Comparison of ENCODE assay signal across 9 cellular contexts in genomic region chr9:129626944-129627297, GRCh38. TPM values are rescaled to one million over a fixed set of nuclear protein-coding genes. Genes with fewer than 3 reads are reported as not detected.
DNase-seq lines count a peak whose midpoint lies in the region; ATAC-seq, FAIRE-seq and TF ChIP-seq lines count a peak whose summit lies in the region.
"Had no signal": no experiment of that assay in that cellular context is flagged by ENCODE, and none has a peak within 500 bp of the region (broad histone marks: within the 10 kb centered on the region; RNA-seq: fewer than 3 reads in every experiment).

No MANE protein-coding gene starts in this region.

- FAIRE-seq in GM12878 (lab: Jason Lieb, UNC), result peak; percentile 49
- FAIRE-seq: islet of Langerhans had no signal

- intact Hi-C loops in GM12878 (cut with micrococcal nuclease; ENCODE audit: unreplicated experiment) (no loop called here), tibial artery (cut with DNase I; ENCODE audit: low total_unique reads) (no loop called here)

- SMC1A ChIA-PET in GM12878 (lab: Charles Lee; ENCODE audit: uncharacterized antibody, unreplicated experiment), result interaction anchor here (1.4 to 6.8 kb wide), 4 partner anchors 168 to 486 kb away, joined by 3 to 83 read pairs (median 7); partner anchors contain the start of gene IER5L

- peak overlapping the region; percentile 93 for H3K4me3 ChIP-seq in GM12878
- peak overlapping the region; percentile 72 to 79 for H3K4me3 ChIP-seq in tibial artery

- in situ Hi-C loops in GM12878 (cut with MboI), result no loop called here

- no peak for TF ChIP-seq EP300 in GM12878 (IDR thresholded peaks at IDR 0.05; ENCODE audit: borderline replicate concordance in 1 of 2, control insufficient read depth in 1 of 2, low read depth in 2 of 2, low read length in 2 of 2)

- CTCF ChIA-PET in GM12878 (lab: Yijun Ruan, JAX), result interaction anchor here (0.6 to 5.2 kb wide), 8 partner anchors 9 to 496 kb away, joined by 3 to 94 read pairs (median 10); no protein-coding TSS in a partner anchor

- no peak for TF ChIP-seq POLR2A in GM12878 (IDR thresholded peaks at IDR 0.05; ENCODE audit: low read depth, low read length)

- H3K4me1 ChIP-seq in GM12878 (ENCODE audit: control insufficient read depth, insufficient read depth, low read length) (peaks cover 18% of the 10 kb centered on the region), tibial artery (peaks cover 0 to 53% (median 43%) of the 10 kb centered on the region in 4 donors)

- peaks cover 0 to 3% of the 10 kb centered on the region in 2 experiments; a peak in 3 of 4 replicates for H3K36me3 ChIP-seq in GM12878 (ENCODE audit: control insufficient read depth in 2 of 2, insufficient read depth in 2 of 2, low read length in 1 of 2)
- H3K36me3 ChIP-seq in tibial artery, result no peaks in the 10 kb centered on the region

- H3K79me2 ChIP-seq in GM12878 (ENCODE audit: control insufficient read depth, insufficient read depth, low read length), result peaks cover 55% of the 10 kb centered on the region

- H3K27ac ChIP-seq in GM12878 (ENCODE audit: control insufficient read depth, insufficient read depth) (peak overlapping the region; percentile 90), tibial artery (peak overlapping the region; percentile 87 to 90)

- peak overlapping the region; percentile 74 for H3K4me2 ChIP-seq in GM12878 (ENCODE audit: control insufficient read depth, insufficient read depth)

- TF ChIP-seq RAD21 in GM12878 (IDR thresholded peaks at IDR 0.05; ENCODE audit: insufficient read depth, low read depth, low read length), result no peak

- H3K9me3 ChIP-seq in GM12878 (replicated peaks; ENCODE audit: control insufficient read depth, insufficient read depth, low read length), result no peaks in the 10 kb centered on the region
- no peaks in the 10 kb centered on the region for H3K9me3 ChIP-seq in tibial artery

- peak; percentile 61 for DNase-seq in SIG-M5 treated with dmso at 0.1 percent for 504 hours (lab: John Stamatoyannopoulos, UW; ENCODE audit: unreplicated experiment)
- DNase-seq in SIG-M5 (lab: John Stamatoyannopoulos, UW), result no peak
- DNase-seq in M059J (ENCODE audit: low read depth), result peak; percentile 87
- DNase-seq in GM12878 (ENCODE audit: low read depth, low spot score), result no peak
- peak; percentile 79 for DNase-seq in kidney glomerular epithelial cell (lab: John Stamatoyannopoulos, UW)
- DNase-seq in tibial artery, result no peak
- DNase-seq in foreskin melanocyte, result no peak

- peak; percentile 10 for ATAC-seq in GM12878
- ATAC-seq in GM19397 (IDR thresholded peaks at IDR 0.05; ENCODE audit: unreplicated experiment), result no peak

- 3% methylated on average over 8 of the region's 8 CpGs for WGBS in GM12878 (ENCODE audit: insufficient coverage, insufficient replicate concordance, low lambda C conversion rate, missing lambda C conversion rate)

- H2AFZ ChIP-seq in GM12878 (ENCODE audit: control insufficient read depth, low read depth, low read length), result peak overlapping the region; percentile 20

- H4K20me1 ChIP-seq in GM12878 (ENCODE audit: control insufficient read depth, insufficient read depth), result no peaks in the 10 kb centered on the region

- TF ChIP-seq CTCF in GM12878 (IDR thresholded peaks at IDR 0.05 in 2 of 3, conservative IDR thresholded peaks at IDR 0.05 in 1 of 3; ENCODE audit: control insufficient read depth in 2 of 3, extremely low read depth in 1 of 3, insufficient read depth in 1 of 3, low read depth in 3 of 3, low read length in 3 of 3), result no peak
- no peak for TF ChIP-seq CTCF in tibial artery (IDR thresholded peaks at IDR 0.05)

- POLR2A ChIA-PET in GM12878 (lab: Charles Lee), result interaction anchor here (0.6 kb wide), 1 partner anchor 484 kb away, joined by 3 read pairs; no protein-coding TSS in a partner anchor

- peak overlapping the region; percentile 95 for H3K9ac ChIP-seq in GM12878 (ENCODE audit: control insufficient read depth, insufficient read depth, low read length)

- BruUV-seq in GM12878 (replicated peaks; lab: Mats Ljungman, UMichigan), result no TSS peak

- RAD21 ChIA-PET in GM12878 (lab: Charles Lee; ENCODE audit: unreplicated experiment), result interaction anchor here (0.8 to 6.4 kb wide), 3 partner anchors 15 to 502 kb away, joined by 3 to 130 read pairs (median 3); no protein-coding TSS in a partner anchor

- H3K27me3 ChIP-seq in GM12878 (replicated peaks in 1 of 2; ENCODE audit: control insufficient read depth in 2 of 2, insufficient read depth in 2 of 2, low read length in 1 of 2) (no peaks in the 10 kb centered on the region), tibial artery (no peaks in the 10 kb centered on the region)

RNA-seq across cellular contexts. Expression of gene NTMT1, which starts 1.0 kb away (rescaled TPM):
- total RNA-seq in M059J (2014; rRNA removed; shearing (Covaris generic)), result 77.0 and 79.5 TPM in 2 replicates
- 15.1 and 18.7 TPM in 2 replicates for total RNA-seq in GM12878 (2013; cell fraction: nucleolus; rRNA removed)
- total RNA-seq in GM12878 (2014; rRNA removed), result 31.9 and 37.9 TPM in 2 replicates
- total RNA-seq in GM12878 (2014; rRNA removed; fragmentation: Illumina TruSeq; extraction: Trizol), result 25.2 and 26.3 TPM in 2 replicates
- total RNA-seq in GM12878 (2021), result 37.7 and 40.7 TPM in 2 replicates
- 10.9 TPM for polyA plus RNA-seq in GM12878 (2011; ENCODE audit: low read depth)
- polyA plus RNA-seq in GM12878 (2011; rRNA removed), result 26.9 and 47.1 TPM in 2 replicates
- polyA plus RNA-seq in GM12878 (2011; cell fraction: cytosol; rRNA removed), result 47.8 and 73.5 TPM in 2 replicates
- polyA plus RNA-seq in GM12878 (2011; cell fraction: nucleus; rRNA removed), result 28.5 and 36.6 TPM in 2 replicates
- 19.6 and 22.2 TPM in 2 replicates for polyA plus RNA-seq in GM12878 (2012)
- 19.6 and 27.7 TPM in 2 replicates for polyA plus RNA-seq in GM12878 (2014; fragmentation: Illumina TruSeq; extraction: Trizol)
- polyA plus RNA-seq in GM12878 (2014; fragmentation: Nextera tagmentation; extraction: Ambion mirVana), result 10 to 100 TPM; 12.8 to 18.3 TPM
- 47.6 and 54.2 TPM in 2 replicates for polyA plus RNA-seq in GM12878 (2014; rRNA removed)
- polyA plus RNA-seq in GM12878 (2016; fragmentation: Nextera tagmentation; extraction: Ambion mirVana), result 10 to 100 TPM; 78.3 to 85.4 TPM
- 18.3 and 34.0 TPM in 2 replicates for polyA minus RNA-seq in GM12878 (2011; rRNA and poly(A)+ RNA removed)
- polyA minus RNA-seq in GM12878 (2011; cell fraction: cytosol; rRNA and poly(A)+ RNA removed), result 11.1 and 16.9 TPM in 2 replicates
- 6.4 and 15.8 TPM in 2 replicates for polyA minus RNA-seq in GM12878 (2011; cell fraction: nucleus; rRNA and poly(A)+ RNA removed)

RNA-seq across cellular contexts. Expression of gene C9orf50, which starts 6.0 kb away (rescaled TPM):
- 0.10 TPM in 1 of 2 replicates, not detected in the other for total RNA-seq in M059J (2014; rRNA removed; shearing (Covaris generic))
- total RNA-seq in GM12878 (2013; cell fraction: nucleolus; rRNA removed), result 0.44 TPM in 1 of 2 replicates, not detected in the other
- total RNA-seq in GM12878 (2014; rRNA removed) (not detected in 2 replicates), GM12878 (2014; rRNA removed; fragmentation: Illumina TruSeq; extraction: Trizol) (not detected in 2 replicates), GM12878 (2021) (not detected in 2 replicates)
- polyA plus RNA-seq in GM12878 (2011; ENCODE audit: low read depth), result not detected
- polyA plus RNA-seq in GM12878 (2011; rRNA removed) (not detected in 2 replicates), GM12878 (2014; fragmentation: Illumina TruSeq; extraction: Trizol) (not detected in 2 replicates), GM12878 (2014; fragmentation: Nextera tagmentation; extraction: Ambion mirVana) (not detected), GM12878 (2014; rRNA removed) (not detected in 2 replicates), GM12878 (2016; fragmentation: Nextera tagmentation; extraction: Ambion mirVana) (not detected)
- polyA plus RNA-seq in GM12878 (2011; cell fraction: cytosol; rRNA removed), result not detected in 2 replicates
- 0.09 TPM in 1 of 2 replicates, not detected in the other for polyA plus RNA-seq in GM12878 (2011; cell fraction: nucleus; rRNA removed)
- not detected in 2 replicates for polyA plus RNA-seq in GM12878 (2012)
- not detected in 2 replicates for polyA minus RNA-seq in GM12878 (2011; rRNA and poly(A)+ RNA removed)
- not detected in 2 replicates for polyA minus RNA-seq in GM12878 (2011; cell fraction: cytosol; rRNA and poly(A)+ RNA removed)
- not detected in 2 replicates for polyA minus RNA-seq in GM12878 (2011; cell fraction: nucleus; rRNA and poly(A)+ RNA removed)

RNA-seq across cellular contexts. Expression of gene ASB6, which starts 15.0 kb away (rescaled TPM):
- total RNA-seq in M059J (2014; rRNA removed; shearing (Covaris generic)), result 17.4 TPM in 2 replicates
- total RNA-seq in GM12878 (2013; cell fraction: nucleolus; rRNA removed), result 6.0 and 8.6 TPM in 2 replicates
- 11.1 and 11.4 TPM in 2 replicates for total RNA-seq in GM12878 (2014; rRNA removed)
- total RNA-seq in GM12878 (2014; rRNA removed; fragmentation: Illumina TruSeq; extraction: Trizol), result 4.7 and 5.2 TPM in 2 replicates
- 15.1 and 15.2 TPM in 2 replicates for total RNA-seq in GM12878 (2021)
- 4.7 TPM for polyA plus RNA-seq in GM12878 (2011; ENCODE audit: low read depth)
- polyA plus RNA-seq in GM12878 (2011; rRNA removed), result 3.7 and 7.9 TPM in 2 replicates
- 9.8 and 13.0 TPM in 2 replicates for polyA plus RNA-seq in GM12878 (2011; cell fraction: cytosol; rRNA removed)
- polyA plus RNA-seq in GM12878 (2011; cell fraction: nucleus; rRNA removed), result 20.2 and 23.7 TPM in 2 replicates
- polyA plus RNA-seq in GM12878 (2012), result 8.1 and 8.5 TPM in 2 replicates
- 3.6 and 8.3 TPM in 2 replicates for polyA plus RNA-seq in GM12878 (2014; fragmentation: Illumina TruSeq; extraction: Trizol)
- 1 to 10 TPM in 1 of 2 experiments, under 1 TPM in 1; 0.80 to 1.1 TPM for polyA plus RNA-seq in GM12878 (2014; fragmentation: Nextera tagmentation; extraction: Ambion mirVana)
- polyA plus RNA-seq in GM12878 (2014; rRNA removed), result 15.8 and 16.3 TPM in 2 replicates
- polyA plus RNA-seq in GM12878 (2016; fragmentation: Nextera tagmentation; extraction: Ambion mirVana), result 10 to 100 TPM; 15.8 to 18.2 TPM
- 3.7 and 7.9 TPM in 2 replicates for polyA minus RNA-seq in GM12878 (2011; rRNA and poly(A)+ RNA removed)
- polyA minus RNA-seq in GM12878 (2011; cell fraction: cytosol; rRNA and poly(A)+ RNA removed), result 3.0 and 3.1 TPM in 2 replicates
- polyA minus RNA-seq in GM12878 (2011; cell fraction: nucleus; rRNA and poly(A)+ RNA removed), result 3.9 and 6.4 TPM in 2 replicates

RNA-seq across cellular contexts. Expression of gene PRRX2, which starts 38.5 kb away (rescaled TPM):
- total RNA-seq in M059J (2014; rRNA removed; shearing (Covaris generic)), result 0.17 and 0.20 TPM in 2 replicates
- not detected in 2 replicates for total RNA-seq in GM12878 (2013; cell fraction: nucleolus; rRNA removed)
- total RNA-seq in GM12878 (2014; rRNA removed) (not detected in 2 replicates), GM12878 (2014; rRNA removed; fragmentation: Illumina TruSeq; extraction: Trizol) (not detected in 2 replicates), GM12878 (2021) (not detected in 2 replicates)
- polyA plus RNA-seq in GM12878 (2011; ENCODE audit: low read depth), result not detected
- polyA plus RNA-seq in GM12878 (2011; rRNA removed) (not detected in 2 replicates), GM12878 (2014; fragmentation: Illumina TruSeq; extraction: Trizol) (not detected in 2 replicates), GM12878 (2014; fragmentation: Nextera tagmentation; extraction: Ambion mirVana) (not detected), GM12878 (2014; rRNA removed) (not detected in 2 replicates), GM12878 (2016; fragmentation: Nextera tagmentation; extraction: Ambion mirVana) (not detected)
- polyA plus RNA-seq in GM12878 (2011; cell fraction: cytosol; rRNA removed), result not detected in 2 replicates
- not detected in 2 replicates for polyA plus RNA-seq in GM12878 (2011; cell fraction: nucleus; rRNA removed)
- polyA plus RNA-seq in GM12878 (2012), result not detected in 2 replicates
- not detected in 2 replicates for polyA minus RNA-seq in GM12878 (2011; rRNA and poly(A)+ RNA removed)
- polyA minus RNA-seq in GM12878 (2011; cell fraction: cytosol; rRNA and poly(A)+ RNA removed), result not detected in 2 replicates
- polyA minus RNA-seq in GM12878 (2011; cell fraction: nucleus; rRNA and poly(A)+ RNA removed), result not detected in 2 replicates

Comparison
In these comparisons a context has a peak if more than half of its experiments do, and no peak if none do; other contexts are left out.
1. DNase-seq: peak in SIG-M5 treated with dmso at 0.1 percent for 504 hours (single experiment), M059J (single experiment) and kidney glomerular epithelial cell (single experiment); none in SIG-M5 (single experiment), GM12878 (single experiment), tibial artery (0 of 2) and foreskin melanocyte (single experiment).